ENCODE assay signal across 19 cellular contexts in genomic region chr9:4138781-4139180, GRCh38.
DNase-seq lines count a peak whose midpoint lies in the region; TF ChIP-seq lines count a peak whose summit lies in the region.
"Had no signal": no experiment of that assay in that cellular context is flagged by ENCODE, and none has a peak within 500 bp of the region (broad histone marks: within the 10 kb centered on the region; RNA-seq: fewer than 3 reads in every experiment).

No MANE protein-coding gene starts in this region.

- H3K9me3 Mint-ChIP-seq in MCF 10A (ENCODE audit: unreplicated experiment): no peaks in the 10 kb centered on the region
- H3K9me3 Mint-ChIP-seq in progenitor cell of endocrine pancreas (ENCODE audit: low read depth): no peaks in the 10 kb centered on the region
- no peaks in the 10 kb centered on the region for H3K9me3 Mint-ChIP-seq in activated CD4-positive, alpha-beta T cell treated with anti-CD3 and anti-CD28 coated beads, Interleukin-2, amount 10 ng/mL, durations not matched to agents 24 days and 14 days

- H3K27me3 Mint-ChIP-seq in MCF 10A (ENCODE audit: insufficient read depth, unreplicated experiment) (no peaks in the 10 kb centered on the region), progenitor cell of endocrine pancreas (no peaks in the 10 kb centered on the region)
- H3K27me3 Mint-ChIP-seq in activated CD4-positive, alpha-beta T cell treated with anti-CD3 and anti-CD28 coated beads, Interleukin-2, amount 10 ng/mL, durations not matched to agents 24 days and 14 days: no peaks in the 10 kb centered on the region

- H3K4me1 ChIP-seq in breast epithelium: no peaks in the 10 kb centered on the region
- peaks cover 38% of the 10 kb centered on the region for H3K4me1 ChIP-seq in adipocyte (ENCODE audit: control insufficient read depth, insufficient read depth, low read length)

- H3K36me3 ChIP-seq in breast epithelium (no peaks in the 10 kb centered on the region), adipocyte (ENCODE audit: control insufficient read depth, insufficient read depth, low read length, severe bottlenecking) (no peaks in the 10 kb centered on the region)
- H3K36me3 ChIP-seq: HAP-1 had no signal

- no peak overlapping the region for H3K4me3 ChIP-seq in breast epithelium
- peak overlapping the region; percentile 32 for H3K4me3 ChIP-seq in adipocyte (ENCODE audit: low read length)
- no peak overlapping the region for H3K4me3 ChIP-seq in fibroblast of the aortic adventitia (ENCODE audit: low read depth, low read length)
- H3K4me3 ChIP-seq: HAP-1, K562 had no signal

- H3K27ac Mint-ChIP-seq in MCF 10A (ENCODE audit: low read depth, unreplicated experiment): peak overlapping the region; percentile 76
- H3K27ac Mint-ChIP-seq in progenitor cell of endocrine pancreas: peak overlapping the region; percentile 84
- no peak overlapping the region for H3K27ac Mint-ChIP-seq in activated CD4-positive, alpha-beta T cell treated with anti-CD3 and anti-CD28 coated beads, Interleukin-2, amount 10 ng/mL, durations not matched to agents 24 days and 14 days

- CTCF ChIA-PET in MCF 10A (lab: Yijun Ruan, JAX): interaction anchor here (0.5 to 0.6 kb wide), 2 partner anchors 81 to 97 kb away, joined by 3 read pairs; no protein-coding TSS in a partner anchor

- H3K36me3 Mint-ChIP-seq in MCF 10A (ENCODE audit: insufficient read depth, unreplicated experiment): no peaks in the 10 kb centered on the region
- peaks cover 2% of the 10 kb centered on the region for H3K36me3 Mint-ChIP-seq in progenitor cell of endocrine pancreas (ENCODE audit: insufficient read depth)
- H3K36me3 Mint-ChIP-seq in activated CD4-positive, alpha-beta T cell treated with anti-CD3 and anti-CD28 coated beads, Interleukin-2, amount 10 ng/mL, durations not matched to agents 24 days and 14 days (ENCODE audit: low read depth): no peaks in the 10 kb centered on the region

- TF ChIP-seq CTCF in MCF 10A (IDR thresholded peaks at IDR 0.05; ENCODE audit: unreplicated experiment) (no peak), breast epithelium (IDR thresholded peaks at IDR 0.05) (no peak), fibroblast of the aortic adventitia (IDR thresholded peaks at IDR 0.05; ENCODE audit: insufficient read depth, low read length) (no peak), progenitor cell of endocrine pancreas (IDR thresholded peaks at IDR 0.05; ENCODE audit: unreplicated experiment) (no peak)

- no peak overlapping the region for H3K27ac ChIP-seq in breast epithelium
- H3K27ac ChIP-seq: 22Rv1, HL-60 had no signal

- TF ChIP-seq POLR2A in breast epithelium (IDR thresholded peaks at IDR 0.05): no peak

- POLR2A ChIA-PET in MCF 10A (lab: Yijun Ruan, JAX): no interaction called here

- peak overlapping the region; percentile 31 for H3K9ac ChIP-seq in adipocyte (ENCODE audit: low read length)

- H3K27me3 ChIP-seq in breast epithelium (no peaks in the 10 kb centered on the region), adipocyte (replicated peaks; ENCODE audit: control insufficient read depth, insufficient read depth, low read length) (no peaks in the 10 kb centered on the region)

- H3K4me3 Mint-ChIP-seq in MCF 10A (ENCODE audit: unreplicated experiment): no peak overlapping the region
- H3K4me3 Mint-ChIP-seq in progenitor cell of endocrine pancreas (ENCODE audit: low read depth): no peak overlapping the region
- no peak overlapping the region for H3K4me3 Mint-ChIP-seq in activated CD4-positive, alpha-beta T cell treated with anti-CD3 and anti-CD28 coated beads, Interleukin-2, amount 10 ng/mL, durations not matched to agents 24 days and 14 days

- intact Hi-C loops in MCF 10A (cut with micrococcal nuclease) (loop anchor here (5.0 kb wide), 1 partner anchor 61 kb away; no protein-coding TSS in a partner anchor), breast epithelium (cut with DNase I; ENCODE audit: low total_unique reads) (no loop called here)
- intact Hi-C loops in activated CD4-positive, alpha-beta T cell treated with anti-CD3 and anti-CD28 coated beads, Interleukin-2, amount 10 ng/mL, durations not matched to agents 24 days and 14 days (cut with micrococcal nuclease): no loop called here

- H3K9me3 ChIP-seq in breast epithelium (no peaks in the 10 kb centered on the region), adipocyte (ENCODE audit: control insufficient read depth, low read length) (no peaks in the 10 kb centered on the region)
- H3K9me3 ChIP-seq: HAP-1 had no signal

- BruUV-seq in MCF 10A (replicated peaks; lab: Mats Ljungman, UMichigan): no TSS peak

- peaks cover 28% of the 10 kb centered on the region for H3K4me1 Mint-ChIP-seq in MCF 10A (ENCODE audit: insufficient read depth, unreplicated experiment)
- H3K4me1 Mint-ChIP-seq in progenitor cell of endocrine pancreas (ENCODE audit: low read depth): peaks cover 33% of the 10 kb centered on the region
- H3K4me1 Mint-ChIP-seq in activated CD4-positive, alpha-beta T cell treated with anti-CD3 and anti-CD28 coated beads, Interleukin-2, amount 10 ng/mL, durations not matched to agents 24 days and 14 days: no peaks in the 10 kb centered on the region

- DNase-seq in MCF 10A (ENCODE audit: unreplicated experiment): no peak
- DNase-seq in breast epithelium (ENCODE audit: low spot score in 2 of 2): no peak
- DNase-seq in adipocyte (ENCODE audit: low read depth): no peak
- peak; percentile 41 for DNase-seq in fibroblast of the aortic adventitia (ENCODE audit: low read depth)
- no peak for DNase-seq in progenitor cell of endocrine pancreas (ENCODE audit: low spot score, unreplicated experiment)
- DNase-seq in ureter (ENCODE audit: low spot score): no peak
- no peak for DNase-seq in Kasumi-1 (lab: John Stamatoyannopoulos, UW)
- no peak for DNase-seq in activated CD4-positive, alpha-beta T cell treated with anti-CD3 and anti-CD28 coated beads, Interleukin-2, amount 10 ng/mL, durations not matched to agents 24 days and 14 days
- DNase-seq: C1 segment of cervical spinal cord, DMS53, NCI-H1092 treated with DMSO at 0.1 percent for 48 hours, NCI-H187 treated with DMSO at 0.1 percent for 48 hours, NCI-H2171 treated with DMSO at 0.1 percent for 48 hours, NCI-H524, RPMI8226 had no signal
